1 cellular context compared by ENCODE assay signal in genomic region chr1:114780344-114781226, GRCh38.
TF ChIP-seq lines count a peak whose summit lies in the region.

SIKE1 (minus strand) TSS chr1:114780685; CDS start chr1:114780607, 78 bp downstream.

TF ChIP-seq in HepG2, 621 proteins besides CTCF, POLR2A, EP300 and RAD21 (continued from another document and continues in another):
- TF ChIP-seq, protein P1, sequence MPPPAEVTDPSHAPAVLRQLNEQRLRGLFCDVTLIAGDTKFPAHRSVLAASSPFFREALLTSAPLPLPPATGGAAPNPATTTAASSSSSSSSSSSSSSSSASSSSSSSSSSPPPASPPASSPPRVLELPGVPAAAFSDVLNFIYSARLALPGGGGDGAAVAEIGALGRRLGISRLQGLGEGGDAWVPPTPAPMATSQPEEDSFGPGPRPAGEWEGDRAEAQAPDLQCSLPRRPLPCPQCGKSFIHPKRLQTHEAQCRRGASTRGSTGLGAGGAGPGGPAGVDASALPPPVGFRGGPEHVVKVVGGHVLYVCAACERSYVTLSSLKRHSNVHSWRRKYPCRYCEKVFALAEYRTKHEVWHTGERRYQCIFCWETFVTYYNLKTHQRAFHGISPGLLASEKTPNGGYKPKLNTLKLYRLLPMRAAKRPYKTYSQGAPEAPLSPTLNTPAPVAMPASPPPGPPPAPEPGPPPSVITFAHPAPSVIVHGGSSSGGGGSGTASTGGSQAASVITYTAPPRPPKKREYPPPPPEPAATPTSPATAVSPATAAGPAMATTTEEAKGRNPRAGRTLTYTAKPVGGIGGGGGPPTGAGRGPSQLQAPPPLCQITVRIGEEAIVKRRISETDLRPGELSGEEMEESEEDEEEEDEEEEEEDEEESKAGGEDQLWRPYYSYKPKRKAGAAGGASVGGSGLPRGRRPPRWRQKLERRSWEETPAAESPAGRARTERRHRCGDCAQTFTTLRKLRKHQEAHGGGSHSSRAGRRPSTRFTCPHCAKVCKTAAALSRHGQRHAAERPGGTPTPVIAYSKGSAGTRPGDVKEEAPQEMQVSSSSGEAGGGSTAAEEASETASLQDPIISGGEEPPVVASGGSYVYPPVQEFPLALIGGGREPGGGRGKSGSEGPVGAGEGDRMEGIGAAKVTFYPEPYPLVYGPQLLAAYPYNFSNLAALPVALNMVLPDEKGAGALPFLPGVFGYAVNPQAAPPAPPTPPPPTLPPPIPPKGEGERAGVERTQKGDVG (CRISPR knock-in tag; IDR thresholded peaks at IDR 0.05; ENCODE audit: borderline replicate concordance) = peak; percentile 65; the same call in 1 of the 2 replicates
- TF ChIP-seq XRCC5 (optimal IDR thresholded peaks at IDR 0.05; ENCODE audit: low read length) (peak; percentile 46), ZNF766 (CRISPR knock-in tag; IDR thresholded peaks at IDR 0.05; ENCODE audit: borderline replicate concordance) (no peak), HMGA1 (CRISPR knock-in tag; conservative IDR thresholded peaks at IDR 0.05) (no peak), MAZ (IDR thresholded peaks at IDR 0.05; ENCODE audit: borderline replicate concordance, low read depth, low read length) (no peak), MAZ (CRISPR knock-in tag; IDR thresholded peaks at IDR 0.05; ENCODE audit: low read depth) (peak; percentile 71; the same call in 1 of the 2 replicates), ZBTB20 (CRISPR knock-in tag; IDR thresholded peaks at IDR 0.05; ENCODE audit: borderline replicate concordance, low read depth) (no peak), YEATS2 (CRISPR knock-in tag; IDR thresholded peaks at IDR 0.05; ENCODE audit: borderline replicate concordance) (peak; percentile 92), PCBP2 (optimal IDR thresholded peaks at IDR 0.05; ENCODE audit: low read depth, low read length, poor library complexity, severe bottlenecking) (no peak), ZNF782 (CRISPR knock-in tag; IDR thresholded peaks at IDR 0.05; ENCODE audit: borderline replicate concordance) (0 out of 2 replicates have a peak, but pooled peaks have one; percentile 44), ZNF468 (CRISPR knock-in tag; IDR thresholded peaks at IDR 0.05) (0 out of 2 replicates have a peak, but pooled peaks have one; percentile 56), ZNF556 (CRISPR knock-in tag; IDR thresholded peaks at IDR 0.05; ENCODE audit: borderline replicate concordance) (peak; percentile 84; the same call in 1 of the 2 replicates), ZFP37 (CRISPR knock-in tag; IDR thresholded peaks at IDR 0.05; ENCODE audit: borderline replicate concordance) (no peak), ATF7-NPFF (CRISPR knock-in tag; IDR thresholded peaks at IDR 0.05; ENCODE audit: low read depth) (peak; percentile 87), NFIB (CRISPR knock-in tag; IDR thresholded peaks at IDR 0.05; ENCODE audit: borderline replicate concordance) (no peak), KLF12 (CRISPR knock-in tag; IDR thresholded peaks at IDR 0.05; ENCODE audit: borderline replicate concordance) (no peak), ZNF331 (CRISPR knock-in tag; IDR thresholded peaks at IDR 0.05) (peak; percentile 86), TSC22D2 (CRISPR knock-in tag; IDR thresholded peaks at IDR 0.05; ENCODE audit: borderline replicate concordance) (peak; percentile 69; the same call in 1 of the 2 replicates), ZNF205 (CRISPR knock-in tag; IDR thresholded peaks at IDR 0.05) (peak; percentile 53; the same call in 1 of the 2 replicates), MTF2 (CRISPR knock-in tag; IDR thresholded peaks at IDR 0.05; ENCODE audit: borderline replicate concordance) (peak; percentile 84; the same call in 1 of the 2 replicates), JARID2 (CRISPR knock-in tag; IDR thresholded peaks at IDR 0.05; ENCODE audit: insufficient replicate concordance) (peak; percentile 22), MED13 (CRISPR knock-in tag; IDR thresholded peaks at IDR 0.05) (0 out of 2 replicates have a peak, but pooled peaks have one; percentile 27), ZNF703 (CRISPR knock-in tag; IDR thresholded peaks at IDR 0.05; ENCODE audit: borderline replicate concordance) (no peak), RNF2 (conservative IDR thresholded peaks at IDR 0.05; ENCODE audit: low read depth) (0 out of 2 replicates have a peak, but pooled peaks have one; percentile 76), KLF11 (CRISPR knock-in tag; IDR thresholded peaks at IDR 0.05) (no peak), YEATS4 (CRISPR knock-in tag; IDR thresholded peaks at IDR 0.05; ENCODE audit: borderline replicate concordance) (peak; percentile 81), ZFP90 (CRISPR knock-in tag; IDR thresholded peaks at IDR 0.05; ENCODE audit: borderline replicate concordance) (0 out of 2 replicates have a peak, but pooled peaks have one; percentile 54), ZNF672 (CRISPR knock-in tag; IDR thresholded peaks at IDR 0.05) (no peak), ZNF598 (CRISPR knock-in tag; IDR thresholded peaks at IDR 0.05; ENCODE audit: borderline replicate concordance) (peak; percentile 87; the same call in 1 of the 2 replicates)
- TF ChIP-seq, protein P2, sequence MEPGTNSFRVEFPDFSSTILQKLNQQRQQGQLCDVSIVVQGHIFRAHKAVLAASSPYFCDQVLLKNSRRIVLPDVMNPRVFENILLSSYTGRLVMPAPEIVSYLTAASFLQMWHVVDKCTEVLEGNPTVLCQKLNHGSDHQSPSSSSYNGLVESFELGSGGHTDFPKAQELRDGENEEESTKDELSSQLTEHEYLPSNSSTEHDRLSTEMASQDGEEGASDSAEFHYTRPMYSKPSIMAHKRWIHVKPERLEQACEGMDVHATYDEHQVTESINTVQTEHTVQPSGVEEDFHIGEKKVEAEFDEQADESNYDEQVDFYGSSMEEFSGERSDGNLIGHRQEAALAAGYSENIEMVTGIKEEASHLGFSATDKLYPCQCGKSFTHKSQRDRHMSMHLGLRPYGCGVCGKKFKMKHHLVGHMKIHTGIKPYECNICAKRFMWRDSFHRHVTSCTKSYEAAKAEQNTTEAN (CRISPR knock-in tag; conservative IDR thresholded peaks at IDR 0.05) = peak; percentile 64
- TF ChIP-seq, protein P3, sequence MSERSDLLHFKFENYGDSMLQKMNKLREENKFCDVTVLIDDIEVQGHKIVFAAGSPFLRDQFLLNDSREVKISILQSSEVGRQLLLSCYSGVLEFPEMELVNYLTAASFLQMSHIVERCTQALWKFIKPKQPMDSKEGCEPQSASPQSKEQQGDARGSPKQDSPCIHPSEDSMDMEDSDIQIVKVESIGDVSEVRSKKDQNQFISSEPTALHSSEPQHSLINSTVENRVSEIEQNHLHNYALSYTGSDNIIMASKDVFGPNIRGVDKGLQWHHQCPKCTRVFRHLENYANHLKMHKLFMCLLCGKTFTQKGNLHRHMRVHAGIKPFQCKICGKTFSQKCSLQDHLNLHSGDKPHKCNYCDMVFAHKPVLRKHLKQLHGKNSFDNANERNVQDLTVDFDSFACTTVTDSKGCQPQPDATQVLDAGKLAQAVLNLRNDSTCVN (CRISPR knock-in tag; IDR thresholded peaks at IDR 0.05; ENCODE audit: borderline replicate concordance) = peak; percentile 46; the same call in 1 of the 2 replicates
- TF ChIP-seq, protein P4, sequence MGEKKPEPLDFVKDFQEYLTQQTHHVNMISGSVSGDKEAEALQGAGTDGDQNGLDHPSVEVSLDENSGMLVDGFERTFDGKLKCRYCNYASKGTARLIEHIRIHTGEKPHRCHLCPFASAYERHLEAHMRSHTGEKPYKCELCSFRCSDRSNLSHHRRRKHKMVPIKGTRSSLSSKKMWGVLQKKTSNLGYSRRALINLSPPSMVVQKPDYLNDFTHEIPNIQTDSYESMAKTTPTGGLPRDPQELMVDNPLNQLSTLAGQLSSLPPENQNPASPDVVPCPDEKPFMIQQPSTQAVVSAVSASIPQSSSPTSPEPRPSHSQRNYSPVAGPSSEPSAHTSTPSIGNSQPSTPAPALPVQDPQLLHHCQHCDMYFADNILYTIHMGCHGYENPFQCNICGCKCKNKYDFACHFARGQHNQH (CRISPR knock-in tag; IDR thresholded peaks at IDR 0.05) = peak; percentile 91
- TF ChIP-seq, protein P5, sequence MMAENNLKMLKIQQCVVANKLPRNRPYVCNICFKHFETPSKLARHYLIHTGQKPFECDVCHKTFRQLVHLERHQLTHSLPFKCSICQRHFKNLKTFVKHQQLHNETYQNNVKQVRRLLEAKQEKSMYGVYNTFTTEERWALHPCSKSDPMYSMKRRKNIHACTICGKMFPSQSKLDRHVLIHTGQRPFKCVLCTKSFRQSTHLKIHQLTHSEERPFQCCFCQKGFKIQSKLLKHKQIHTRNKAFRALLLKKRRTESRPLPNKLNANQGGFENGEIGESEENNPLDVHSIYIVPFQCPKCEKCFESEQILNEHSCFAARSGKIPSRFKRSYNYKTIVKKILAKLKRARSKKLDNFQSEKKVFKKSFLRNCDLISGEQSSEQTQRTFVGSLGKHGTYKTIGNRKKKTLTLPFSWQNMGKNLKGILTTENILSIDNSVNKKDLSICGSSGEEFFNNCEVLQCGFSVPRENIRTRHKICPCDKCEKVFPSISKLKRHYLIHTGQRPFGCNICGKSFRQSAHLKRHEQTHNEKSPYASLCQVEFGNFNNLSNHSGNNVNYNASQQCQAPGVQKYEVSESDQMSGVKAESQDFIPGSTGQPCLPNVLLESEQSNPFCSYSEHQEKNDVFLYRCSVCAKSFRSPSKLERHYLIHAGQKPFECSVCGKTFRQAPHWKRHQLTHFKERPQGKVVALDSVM (CRISPR knock-in tag; IDR thresholded peaks at IDR 0.05) = peak; percentile 24; the same call in 1 of the 2 replicates
- TF ChIP-seq, protein P6, sequence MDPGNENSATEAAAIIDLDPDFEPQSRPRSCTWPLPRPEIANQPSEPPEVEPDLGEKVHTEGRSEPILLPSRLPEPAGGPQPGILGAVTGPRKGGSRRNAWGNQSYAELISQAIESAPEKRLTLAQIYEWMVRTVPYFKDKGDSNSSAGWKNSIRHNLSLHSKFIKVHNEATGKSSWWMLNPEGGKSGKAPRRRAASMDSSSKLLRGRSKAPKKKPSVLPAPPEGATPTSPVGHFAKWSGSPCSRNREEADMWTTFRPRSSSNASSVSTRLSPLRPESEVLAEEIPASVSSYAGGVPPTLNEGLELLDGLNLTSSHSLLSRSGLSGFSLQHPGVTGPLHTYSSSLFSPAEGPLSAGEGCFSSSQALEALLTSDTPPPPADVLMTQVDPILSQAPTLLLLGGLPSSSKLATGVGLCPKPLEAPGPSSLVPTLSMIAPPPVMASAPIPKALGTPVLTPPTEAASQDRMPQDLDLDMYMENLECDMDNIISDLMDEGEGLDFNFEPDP (CRISPR knock-in tag; conservative IDR thresholded peaks at IDR 0.05) = no peak
- TF ChIP-seq, protein P7, sequence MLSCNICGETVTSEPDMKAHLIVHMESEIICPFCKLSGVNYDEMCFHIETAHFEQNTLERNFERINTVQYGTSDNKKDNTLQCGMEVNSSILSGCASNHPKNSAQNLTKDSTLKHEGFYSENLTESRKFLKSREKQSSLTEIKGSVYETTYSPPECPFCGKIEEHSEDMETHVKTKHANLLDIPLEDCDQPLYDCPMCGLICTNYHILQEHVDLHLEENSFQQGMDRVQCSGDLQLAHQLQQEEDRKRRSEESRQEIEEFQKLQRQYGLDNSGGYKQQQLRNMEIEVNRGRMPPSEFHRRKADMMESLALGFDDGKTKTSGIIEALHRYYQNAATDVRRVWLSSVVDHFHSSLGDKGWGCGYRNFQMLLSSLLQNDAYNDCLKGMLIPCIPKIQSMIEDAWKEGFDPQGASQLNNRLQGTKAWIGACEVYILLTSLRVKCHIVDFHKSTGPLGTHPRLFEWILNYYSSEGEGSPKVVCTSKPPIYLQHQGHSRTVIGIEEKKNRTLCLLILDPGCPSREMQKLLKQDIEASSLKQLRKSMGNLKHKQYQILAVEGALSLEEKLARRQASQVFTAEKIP (CRISPR knock-in tag; IDR thresholded peaks at IDR 0.05; ENCODE audit: borderline replicate concordance) = no peak
- TF ChIP-seq, protein P8, sequence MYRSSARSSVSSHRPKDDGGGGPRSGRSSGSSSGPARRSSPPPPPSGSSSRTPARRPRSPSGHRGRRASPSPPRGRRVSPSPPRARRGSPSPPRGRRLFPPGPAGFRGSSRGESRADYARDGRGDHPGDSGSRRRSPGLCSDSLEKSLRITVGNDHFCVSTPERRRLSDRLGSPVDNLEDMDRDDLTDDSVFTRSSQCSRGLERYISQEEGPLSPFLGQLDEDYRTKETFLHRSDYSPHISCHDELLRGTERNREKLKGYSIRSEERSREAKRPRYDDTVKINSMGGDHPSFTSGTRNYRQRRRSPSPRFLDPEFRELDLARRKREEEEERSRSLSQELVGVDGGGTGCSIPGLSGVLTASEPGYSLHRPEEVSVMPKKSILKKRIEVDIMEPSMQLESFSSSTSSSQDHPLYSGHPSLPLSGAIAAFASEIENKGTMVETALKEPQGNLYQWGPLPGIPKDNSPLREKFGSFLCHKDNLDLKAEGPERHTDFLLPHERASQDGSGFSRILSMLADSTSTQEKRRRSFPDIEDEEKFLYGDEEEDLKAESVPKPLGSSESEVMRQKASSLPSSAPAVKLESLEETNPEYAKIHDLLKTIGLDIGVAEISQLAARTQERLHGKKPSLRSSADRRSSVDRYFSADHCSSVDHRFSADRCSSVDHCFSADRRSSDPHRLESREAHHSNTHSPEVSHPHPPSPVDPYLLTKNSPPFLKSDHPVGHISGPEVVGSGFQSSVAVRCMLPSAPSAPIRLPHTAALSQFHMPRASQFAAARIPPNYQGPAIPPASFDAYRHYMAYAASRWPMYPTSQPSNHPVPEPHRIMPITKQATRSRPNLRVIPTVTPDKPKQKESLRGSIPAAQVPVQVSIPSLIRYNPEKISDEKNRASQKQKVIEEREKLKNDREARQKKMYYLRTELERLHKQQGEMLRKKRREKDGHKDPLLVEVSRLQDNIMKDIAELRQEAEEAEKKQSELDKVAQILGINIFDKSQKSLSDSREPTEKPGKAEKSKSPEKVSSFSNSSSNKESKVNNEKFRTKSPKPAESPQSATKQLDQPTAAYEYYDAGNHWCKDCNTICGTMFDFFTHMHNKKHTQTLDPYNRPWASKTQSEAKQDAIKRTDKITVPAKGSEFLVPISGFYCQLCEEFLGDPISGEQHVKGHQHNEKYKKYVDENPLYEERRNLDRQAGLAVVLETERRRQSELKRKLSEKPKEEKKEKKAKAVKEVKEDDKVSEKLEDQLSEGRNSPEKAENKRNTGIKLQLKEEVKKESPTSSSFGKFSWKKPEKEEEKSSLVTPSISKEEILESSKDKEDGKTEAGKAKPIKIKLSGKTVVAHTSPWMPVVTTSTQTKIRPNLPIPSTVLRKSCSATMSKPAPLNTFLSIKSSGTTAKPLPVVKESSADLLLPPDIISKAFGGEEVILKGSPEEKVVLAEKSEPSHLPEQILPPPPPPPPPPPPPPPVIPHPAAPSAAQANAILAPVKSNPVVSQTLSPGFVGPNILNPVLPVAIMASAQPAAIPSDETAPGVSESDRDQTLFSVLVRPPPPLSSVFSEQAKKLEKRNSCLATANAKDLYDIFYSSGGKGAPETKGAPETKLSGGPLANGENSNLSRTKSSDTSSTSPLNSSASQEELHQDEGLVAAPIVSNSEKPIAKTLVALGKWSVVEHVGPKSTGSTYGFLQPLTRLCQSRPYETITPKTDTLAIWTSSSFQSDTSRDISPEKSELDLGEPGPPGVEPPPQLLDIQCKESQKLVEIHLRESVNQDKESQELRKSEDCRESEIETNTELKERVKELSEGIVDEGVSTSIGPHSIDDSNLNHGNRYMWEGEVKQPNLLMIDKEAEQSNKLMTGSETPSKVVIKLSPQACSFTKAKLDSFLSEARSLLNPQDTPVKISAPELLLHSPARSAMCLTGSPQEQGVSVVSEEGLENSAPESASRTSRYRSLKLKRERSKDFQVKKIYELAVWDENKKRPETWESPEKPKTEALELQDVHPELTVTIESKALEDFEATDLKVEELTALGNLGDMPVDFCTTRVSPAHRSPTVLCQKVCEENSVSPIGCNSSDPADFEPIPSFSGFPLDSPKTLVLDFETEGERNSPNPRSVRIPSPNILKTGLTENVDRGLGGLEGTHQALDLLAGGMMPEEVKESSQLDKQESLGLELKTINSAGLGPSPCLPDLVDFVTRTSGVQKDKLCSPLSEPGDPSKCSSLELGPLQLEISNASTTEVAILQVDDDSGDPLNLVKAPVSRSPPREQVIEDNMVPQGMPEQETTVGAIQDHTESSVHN (CRISPR knock-in tag; IDR thresholded peaks at IDR 0.05) = 0 out of 2 replicates have a peak, but pooled peaks have one; percentile 70
